1 cellular context compared by ENCODE assay signal in genomic region chr22:36201630-36202312, GRCh38.
A peak's percentile ranks its signal among the peaks of the same experiment; 100 is the strongest.
TF ChIP-seq lines count a peak whose summit lies in the region.

Gene APOL4 (minus strand): TSS chr22:36201809. CDS start chr22:36201734, 75 bp downstream.

TF ChIP-seq in K562, 482 proteins besides CTCF, POLR2A, EP300 and RAD21 (continued from another document and continues in another):
- TF ChIP-seq ZNF592 (IDR thresholded peaks at IDR 0.05) (peak; percentile 62), MYBL2 (IDR thresholded peaks at IDR 0.05; ENCODE audit: low read depth) (no peak), MYBL2 (CRISPR knock-in tag; IDR thresholded peaks at IDR 0.05; ENCODE audit: borderline replicate concordance) (no peak), TBL1XR1 (IDR thresholded peaks at IDR 0.05; ENCODE audit: low read length in 2 of 2) (peak in 1 of 2 experiments; percentile 75; a peak in 1 of 4 replicates), MCM2 (IDR thresholded peaks at IDR 0.05; ENCODE audit: low read depth) (no peak), SNAPC5 (CRISPR knock-in tag; IDR thresholded peaks at IDR 0.05) (no peak), RERE (CRISPR knock-in tag; IDR thresholded peaks at IDR 0.05; ENCODE audit: borderline replicate concordance) (no peak), THRAP3 (IDR thresholded peaks at IDR 0.05; ENCODE audit: borderline replicate concordance) (no peak), ZNF253 (CRISPR knock-in tag; conservative IDR thresholded peaks at IDR 0.05) (no peak), MEF2A (IDR thresholded peaks at IDR 0.05; ENCODE audit: control insufficient read depth, low read depth, low read length) (no peak), ZNF143 (CRISPR knock-in tag; IDR thresholded peaks at IDR 0.05) (no peak), ZNF407 (IDR thresholded peaks at IDR 0.05; ENCODE audit: low read depth) (no peak), FOXJ3 (CRISPR knock-in tag; IDR thresholded peaks at IDR 0.05) (no peak), ZFP30 (CRISPR knock-in tag; IDR thresholded peaks at IDR 0.05; ENCODE audit: borderline replicate concordance) (no peak), STAT5A (IDR thresholded peaks at IDR 0.05; ENCODE audit: borderline replicate concordance, low read length) (peak; percentile 90), GATAD2A (IDR thresholded peaks at IDR 0.05) (no peak), YBX1 (IDR thresholded peaks at IDR 0.05) (no peak), BHLHE40 (IDR thresholded peaks at IDR 0.05; ENCODE audit: low read length) (peak; percentile 20), SLC30A9 (CRISPR knock-in tag; IDR thresholded peaks at IDR 0.05) (no peak), DPF2 (IDR thresholded peaks at IDR 0.05) (no peak), EZH2 (IDR thresholded peaks at IDR 0.05; ENCODE audit: borderline replicate concordance, low read depth, low read length) (no peak), ZNF436 (CRISPR knock-in tag; IDR thresholded peaks at IDR 0.05) (no peak), SRSF1 (IDR thresholded peaks at IDR 0.05; ENCODE audit: low read depth, low read length) (no peak), DACH1 (IDR thresholded peaks at IDR 0.05; ENCODE audit: partially characterized antibody) (no peak), COPS2 (conservative IDR thresholded peaks at IDR 0.05) (no peak), ZNF644 (tag; IDR thresholded peaks at IDR 0.05; ENCODE audit: low read depth) (no peak), POLR2AphosphoS5 (IDR thresholded peaks at IDR 0.05; ENCODE audit: control insufficient read depth, insufficient read depth, low read depth, low read length) (0 out of 2 replicates have a peak, but pooled peaks have one; percentile 34), ZBTB12 (CRISPR knock-in tag; IDR thresholded peaks at IDR 0.05) (no peak), STAT6 (CRISPR knock-in tag; IDR thresholded peaks at IDR 0.05) (no peak), MAFF (IDR thresholded peaks at IDR 0.05; ENCODE audit: low read length) (peak; percentile 23; the same call in 1 of the 2 replicates), NCOR1 (IDR thresholded peaks at IDR 0.05) (peak; percentile 72), HMBOX1 (IDR thresholded peaks at IDR 0.05) (peak; percentile 69), CBX3 (IDR thresholded peaks at IDR 0.05; ENCODE audit: borderline replicate concordance in 1 of 2, low read length in 2 of 2) (no peak), KDM1A (IDR thresholded peaks at IDR 0.05) (peak; percentile 52 to 62)
